24 cellular contexts compared by ENCODE assay signal in genomic region chr10:103166527-103166926, GRCh38.
"Had no signal": no experiment of that assay in that cellular context is flagged by ENCODE, and none has a peak within 500 bp of the region (broad histone marks: within the 10 kb centered on the region; RNA-seq: fewer than 3 reads in every experiment).

No MANE protein-coding gene starts in this region.

- DNase-seq: activated CD4-positive, alpha-beta memory T cell treated with anti-CD3 and anti-CD28 coated beads for 36 hours; activated CD4-positive, alpha-beta T cell treated with anti-CD3 and anti-CD28 coated beads for 4 hours; activated CD4-positive, alpha-beta T cell treated with anti-CD3 and anti-CD28 coated beads, Interleukin-2, amount 50 U/mL, for 1 hour; activated effector memory CD4-positive, alpha-beta T cell treated with anti-CD3 and anti-CD28 coated beads, Interleukin-2, amount 50 U/mL, for 16 hours; activated naive CD4-positive, alpha-beta T cell; activated naive CD4-positive, alpha-beta T cell treated with anti-CD3 and anti-CD28 coated beads, Interleukin-2, amount 50 U/mL, for 16 hours; activated naive CD8-positive, alpha-beta T cell treated with anti-CD3 and anti-CD28 coated beads for 36 hours; activated T-cell treated with anti-CD3 and anti-CD28 coated beads, Interleukin-2, amount 50 U/mL, for 1 hour; activated T-cell treated with anti-CD3 and anti-CD28 coated beads, Interleukin-2, amount 50 U/mL, for 72 hours; body of pancreas; NCI-H1105; NCI-H1417 treated with DMSO at 0.1 percent for 48 hours; NCI-H1930; NCI-H2081 treated with DMSO at 0.1 percent for 48 hours; NCI-H226; NCI-H446 treated with DMSO at 0.1 percent for 48 hours; NCI-H524; SHP77 treated with DMSO at 0.1 percent for 48 hours; SK-N-SH had no signal

- ATAC-seq: activated CD4-positive, CD25-positive, alpha-beta regulatory T cell treated with anti-CD3 and anti-CD28 coated beads, Interleukin-2, amount 50 U/mL, for 24 hours; activated T-cell treated with anti-CD3 and anti-CD28 coated beads, Interleukin-2, amount 50 U/mL, for 72 hours; activated T-helper 17 cell treated with anti-CD3 and anti-CD28 coated beads, Interleukin-2, amount 50 U/mL, for 72 hours; body of pancreas; K562; Panc1; WTC11 had no signal
